Comparison of ENCODE assay signal across 7 cellular contexts in the genomic region with DNA sequence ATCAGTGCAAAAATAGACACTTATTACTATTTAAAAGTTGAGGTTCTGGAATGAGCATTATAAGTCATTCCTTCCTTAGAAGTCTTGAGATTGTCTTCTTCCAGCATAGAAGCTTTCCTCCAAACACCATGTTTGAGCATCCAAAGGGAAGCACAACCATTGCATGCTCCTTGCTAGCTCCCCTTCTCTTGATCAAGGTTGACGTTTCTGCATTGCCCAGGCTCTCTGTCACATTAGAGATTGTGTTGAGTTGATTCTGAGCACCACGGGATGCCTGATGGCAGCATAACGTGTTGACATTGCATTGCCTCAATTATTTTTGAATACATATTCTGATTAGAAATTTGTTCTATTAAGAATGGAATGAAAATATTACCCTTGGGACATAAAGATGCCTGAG.
"Had no signal": no experiment of that assay in that cellular context is flagged by ENCODE, and none has a peak within 500 bp of the region (broad histone marks: within the 10 kb centered on the region; RNA-seq: fewer than 3 reads in every experiment).

No MANE protein-coding gene starts in this region.

- H3K9ac ChIP-seq: GM23248 had no signal

- H3K36me3 ChIP-seq: HAP-1 had no signal

- DNase-seq: GM23248, GOT3, H7, HFFc6, IMR-90 had no signal

- H3K4me3 ChIP-seq: GM23248, HAP-1, K562 had no signal

- H3K27ac Mint-ChIP-seq: HFFc6 had no signal

- H3K4me3 Mint-ChIP-seq: HFFc6 had no signal

- H3K9me3 ChIP-seq: HAP-1 had no signal

- H3K9me3 Mint-ChIP-seq: HFFc6 had no signal

- H3K27ac ChIP-seq: GM23248 had no signal
